ENCODE assay signal across 17 cellular contexts in the genomic region with DNA sequence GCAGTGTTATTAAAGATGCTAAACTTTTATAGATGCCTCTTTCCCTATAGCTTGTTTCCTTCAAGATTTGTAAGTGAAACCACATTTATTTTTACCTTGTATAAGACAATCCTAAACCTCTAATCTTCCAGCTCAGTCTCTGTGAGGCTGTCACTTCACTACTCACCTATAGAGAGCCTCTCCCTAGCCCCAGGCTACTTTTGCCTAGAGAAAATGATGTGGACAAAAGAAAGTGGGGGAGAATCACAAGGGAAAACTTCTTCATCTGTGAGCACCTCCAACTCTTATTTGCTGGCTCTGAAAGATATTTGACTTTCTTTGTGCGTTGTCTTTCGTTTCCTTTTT.
DNase-seq lines count a peak whose midpoint lies in the region; ATAC-seq and TF ChIP-seq lines count a peak whose summit lies in the region.
"Had no signal": no experiment of that assay in that cellular context is flagged by ENCODE, and none has a peak within 500 bp of the region (broad histone marks: within the 10 kb centered on the region; RNA-seq: fewer than 3 reads in every experiment).

No MANE protein-coding gene starts in this region.

- H3K9me3 Mint-ChIP-seq in HFFc6 (no peaks in the 10 kb centered on the region), mesothelial cell of epicardium (no peaks in the 10 kb centered on the region), CD14-positive monocyte (peaks cover 0 to 2% (median 0%) of the 10 kb centered on the region in 7 donors)
- H3K9me3 Mint-ChIP-seq: GM23338 had no signal

- TF ChIP-seq CTCF in HFFc6 (IDR thresholded peaks at IDR 0.05) (no peak), epithelial cell of esophagus (IDR thresholded peaks at IDR 0.05; ENCODE audit: insufficient read depth, low read depth, low read length, missing control alignments) (no peak), mesothelial cell of epicardium (IDR thresholded peaks at IDR 0.05; ENCODE audit: unreplicated experiment) (no peak), body of pancreas (IDR thresholded peaks at IDR 0.05) (no peak), CD14-positive monocyte (IDR thresholded peaks at IDR 0.05) (no peak)

- H3K27ac Mint-ChIP-seq in HFFc6: 0 out of 2 replicates have a peak overlapping the region, but pooled peaks have one; percentile 18
- peak overlapping the region; percentile 60 for H3K27ac Mint-ChIP-seq in mesothelial cell of epicardium
- H3K27ac Mint-ChIP-seq in CD14-positive monocyte: no peak overlapping the region
- H3K27ac Mint-ChIP-seq: CD8-positive, alpha-beta memory T cell; GM23338 had no signal

- peaks cover 82% of the 10 kb centered on the region for H3K4me1 Mint-ChIP-seq in HFFc6 (ENCODE audit: low read depth)
- H3K4me1 Mint-ChIP-seq in mesothelial cell of epicardium: peaks cover 15% of the 10 kb centered on the region
- H3K4me1 Mint-ChIP-seq in CD14-positive monocyte: peaks cover 2% of the 10 kb centered on the region
- H3K4me1 Mint-ChIP-seq: CD8-positive, alpha-beta memory T cell had no signal

- H3K36me3 ChIP-seq in body of pancreas (replicated peaks in 1 of 2; ENCODE audit: insufficient read depth in 1 of 2, low read depth in 2 of 2): no peaks in the 10 kb centered on the region
- H3K36me3 ChIP-seq: BLaER1 treated with 17β-estradiol and CSF1 and Interleukin-3, amounts not matched to agents 10 nM and 100 nM had no signal

- DNase-seq in HFFc6: no peak
- DNase-seq in NCI-H226: peak; percentile 68
- peak; percentile 25 for DNase-seq in epithelial cell of esophagus (ENCODE audit: low read depth)
- DNase-seq in mesothelial cell of epicardium (ENCODE audit: low spot score in 2 of 2, unreplicated experiment in 2 of 2): no peak
- no peak for DNase-seq in body of pancreas
- no peak for DNase-seq in activated T-cell treated with anti-CD3 and anti-CD28 coated beads, Interleukin-2, amount 50 U/mL, for 48 hours
- no peak for DNase-seq in CD14-positive monocyte (ENCODE audit: low spot score)
- DNase-seq: CD8-positive, alpha-beta memory T cell; HCEC 1CT; NCI-H1417 treated with DMSO at 0.1 percent for 48 hours; NCI-H187 treated with DMSO at 0.1 percent for 48 hours; NCI-H446; NCI-H526 treated with DMSO at 0.1 percent for 48 hours; NK-92 treated with Interleukin-12 subunit alpha and Interleukin-12 subunit beta, amount 100 ng/mL, for 24 hours; SIG-M5 had no signal

- WGBS in body of pancreas, 2 donors: 30 to 51% methylated on average over 2 of the region's 2 CpGs

- no peak for TF ChIP-seq POLR2A in body of pancreas (IDR thresholded peaks at IDR 0.05)

- H3K4me3 Mint-ChIP-seq in HFFc6: no peak overlapping the region
- no peak overlapping the region for H3K4me3 Mint-ChIP-seq in mesothelial cell of epicardium
- H3K4me3 Mint-ChIP-seq in CD14-positive monocyte: no peak overlapping the region
- H3K4me3 Mint-ChIP-seq: CD8-positive, alpha-beta memory T cell; GM23338 had no signal

- peaks cover 4% of the 10 kb centered on the region for H3K27me3 Mint-ChIP-seq in HFFc6 (ENCODE audit: insufficient read depth)
- H3K27me3 Mint-ChIP-seq in mesothelial cell of epicardium (ENCODE audit: low read depth): peaks cover 55% of the 10 kb centered on the region
- peaks cover 4 to 7% (median 5%) of the 10 kb centered on the region in 3 donors for H3K27me3 Mint-ChIP-seq in CD14-positive monocyte (ENCODE audit: low read depth in 3 of 3)

- intact Hi-C loops in body of pancreas (cut with DNase I): no loop called here
- intact Hi-C loops in CD14-positive monocyte (cut with micrococcal nuclease): no loop called here

- no peak overlapping the region for H3K4me3 ChIP-seq in epithelial cell of esophagus (ENCODE audit: low read length)
- H3K4me3 ChIP-seq in body of pancreas: no peak overlapping the region
- H3K4me3 ChIP-seq: BLaER1 treated with 17β-estradiol and CSF1 and Interleukin-3, amounts not matched to agents 10 nM and 100 nM; GM23338 had no signal

- ATAC-seq in body of pancreas: no peak
- ATAC-seq: GM23338 had no signal

- peaks cover 11% of the 10 kb centered on the region for H3K4me1 ChIP-seq in body of pancreas

- peaks cover 5% of the 10 kb centered on the region for H3K36me3 Mint-ChIP-seq in HFFc6 (ENCODE audit: low read depth)
- no peaks in the 10 kb centered on the region for H3K36me3 Mint-ChIP-seq in mesothelial cell of epicardium
- no peaks in the 10 kb centered on the region for H3K36me3 Mint-ChIP-seq in CD14-positive monocyte
- H3K36me3 Mint-ChIP-seq: CD8-positive, alpha-beta memory T cell had no signal

- H3K27ac ChIP-seq in body of pancreas: no peak overlapping the region
- H3K27ac ChIP-seq: BLaER1 treated with 17β-estradiol and CSF1 and Interleukin-3, amounts not matched to agents 10 nM and 100 nM had no signal

- H3K9me3 ChIP-seq in body of pancreas: no peaks in the 10 kb centered on the region
- H3K9me3 ChIP-seq: BLaER1 treated with 17β-estradiol and CSF1 and Interleukin-3, amounts not matched to agents 10 nM and 100 nM had no signal

- no peaks in the 10 kb centered on the region for H3K27me3 ChIP-seq in body of pancreas
- H3K27me3 ChIP-seq: BLaER1 treated with 17β-estradiol and CSF1 and Interleukin-3, amounts not matched to agents 10 nM and 100 nM had no signal

Comparison
In these comparisons a context has a peak if more than half of its experiments do, and no peak if none do; other contexts are left out.
1. DNase-seq: peak in NCI-H226 (single experiment) and epithelial cell of esophagus (single experiment); none in HFFc6 (single experiment), mesothelial cell of epicardium (0 of 2), body of pancreas (0 of 4), activated T-cell treated with anti-CD3 and anti-CD28 coated beads, Interleukin-2, amount 50 U/mL, for 48 hours (0 of 2) and CD14-positive monocyte (single experiment).
2. H3K27ac Mint-ChIP-seq: peak in HFFc6 (single experiment) and mesothelial cell of epicardium (single experiment); none in CD14-positive monocyte (0 of 7).